Comparison of ENCODE assay signal across 8 cellular contexts in the genomic region with DNA sequence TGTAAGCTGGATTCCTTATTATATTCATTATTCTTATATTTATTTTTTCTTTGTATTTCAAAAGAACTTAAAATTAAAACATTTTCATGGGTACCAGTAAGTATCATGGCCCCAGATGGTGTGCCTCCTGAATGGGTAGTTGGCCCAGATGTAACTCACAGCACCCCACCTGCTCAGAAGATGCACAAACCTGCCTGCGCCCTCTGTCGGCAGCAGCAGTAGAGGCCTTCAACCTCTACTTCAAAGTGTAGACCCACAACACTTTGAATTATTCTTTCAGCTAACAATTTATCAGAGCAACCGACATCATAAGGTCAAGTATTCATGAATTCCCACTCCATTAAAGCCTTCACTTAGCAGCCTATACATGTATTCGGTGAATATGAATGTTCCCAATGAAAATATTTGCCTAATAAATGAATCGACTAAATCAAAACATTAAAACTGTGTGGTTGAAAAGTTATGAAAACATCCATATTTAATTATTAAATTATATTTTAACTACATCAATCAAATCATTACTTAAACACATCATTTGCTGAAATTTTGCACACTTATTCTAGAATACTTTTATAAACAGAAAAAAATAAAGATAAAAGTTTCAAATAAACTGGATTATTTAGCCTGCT. TPM values are rescaled to one million over a fixed set of nuclear protein-coding genes. Genes with fewer than 3 reads are reported as not detected.
DNase-seq lines count a peak whose midpoint lies in the region; ATAC-seq and TF ChIP-seq lines count a peak whose summit lies in the region.

No MANE protein-coding gene starts in this region.

- H3K4me3 ChIP-seq in BE2C (ENCODE audit: low read depth, low read length) (no peak overlapping the region), MM.1S (ENCODE audit: low read length) (no peak overlapping the region), SJSA1 (no peak overlapping the region), retinal pigment epithelial cell (ENCODE audit: low read length) (no peak overlapping the region)

- H3K9me2 ChIP-seq in MM.1S (replicated peaks; ENCODE audit: insufficient read depth, low read length), result no peaks in the 10 kb centered on the region

- H3K27ac ChIP-seq in MM.1S (ENCODE audit: low read length) (no peak overlapping the region), SJSA1 (no peak overlapping the region)

- H3K9me3 ChIP-seq in BE2C (no peaks in the 10 kb centered on the region), MM.1S (replicated peaks; ENCODE audit: insufficient read depth, low read length) (no peaks in the 10 kb centered on the region), SJSA1 (replicated peaks) (no peaks in the 10 kb centered on the region)

- H3K79me2 ChIP-seq in MM.1S (ENCODE audit: low read length), result no peaks in the 10 kb centered on the region

- H3K4me1 ChIP-seq in BE2C (no peaks in the 10 kb centered on the region), MM.1S (ENCODE audit: low read length) (no peaks in the 10 kb centered on the region), SJSA1 (replicated peaks) (no peaks in the 10 kb centered on the region)

- no peaks in the 10 kb centered on the region for H3F3A ChIP-seq in MM.1S (ENCODE audit: insufficient read depth, low read length)

- H4K20me1 ChIP-seq in MM.1S (ENCODE audit: insufficient read depth, low read length), result no peaks in the 10 kb centered on the region

- peak; percentile 87 for ATAC-seq in GM19351 (IDR thresholded peaks at IDR 0.05; ENCODE audit: unreplicated experiment)

- no peak overlapping the region for H3K9ac ChIP-seq in MM.1S (ENCODE audit: low read length)

- no peak overlapping the region for H3K4me2 ChIP-seq in MM.1S (ENCODE audit: low read depth, low read length)

- TF ChIP-seq CTCF in BE2C (IDR thresholded peaks at IDR 0.05; ENCODE audit: low read depth, low read length) (peak; percentile 99), MM.1S (IDR thresholded peaks at IDR 0.05; ENCODE audit: low read length) (peak; percentile 99), retinal pigment epithelial cell (conservative IDR thresholded peaks at IDR 0.05; ENCODE audit: low read depth, low read length) (peak; percentile 99)

- no peak overlapping the region for H2AFZ ChIP-seq in MM.1S (ENCODE audit: low read length)

- DNase-seq in BE2C, result peak; percentile 79
- peak; percentile 89 for DNase-seq in MM.1S
- peak; percentile 32 to 67 for DNase-seq in SJSA1 (ENCODE audit: low read depth in 1 of 2, low spot score in 2 of 2)
- DNase-seq in activated effector memory CD4-positive, alpha-beta T cell treated with anti-CD3 and anti-CD28 coated beads, Interleukin-2, amount 50 U/mL, for 16 hours, result peak; percentile 90
- DNase-seq in glomerular visceral epithelial cell (ENCODE audit: extremely low spot score), result peak; percentile 76
- DNase-seq in retinal pigment epithelial cell (ENCODE audit: low read depth), result peak; percentile 39
- DNase-seq in SHP77 treated with DMSO at 0.1 percent for 48 hours (lab: John Stamatoyannopoulos, UW), result no peak

- no peaks in the 10 kb centered on the region for H3K36me3 ChIP-seq in BE2C
- H3K36me3 ChIP-seq in MM.1S (replicated peaks; ENCODE audit: insufficient read depth, low read length), result no peaks in the 10 kb centered on the region
- H3K36me3 ChIP-seq in SJSA1, result no peaks in the 10 kb centered on the region

- H3K27me3 ChIP-seq in BE2C (peaks cover 2% of the 10 kb centered on the region), MM.1S (replicated peaks; ENCODE audit: insufficient read depth, low read length) (no peaks in the 10 kb centered on the region), SJSA1 (replicated peaks) (peaks cover 17% of the 10 kb centered on the region)

RNA-seq across cellular contexts. Expression of a gene that starts 25.4 kb away (rescaled TPM):
- polyA plus RNA-seq in BE2C (2012; ENCODE audit: insufficient read depth, insufficient read length, low read depth), result 8.2 TPM
- 5.9 TPM in 2 replicates for total RNA-seq in SJSA1 (2014; rRNA removed; shearing (Covaris generic))

RNA-seq across cellular contexts. Expression of a gene that starts 52.4 kb away (rescaled TPM):
- not detected for polyA plus RNA-seq in BE2C (2012; ENCODE audit: insufficient read depth, insufficient read length, low read depth)
- total RNA-seq in SJSA1 (2014; rRNA removed; shearing (Covaris generic)), result not detected in 2 replicates
